30 cellular contexts compared by ENCODE assay signal in the genomic region with DNA sequence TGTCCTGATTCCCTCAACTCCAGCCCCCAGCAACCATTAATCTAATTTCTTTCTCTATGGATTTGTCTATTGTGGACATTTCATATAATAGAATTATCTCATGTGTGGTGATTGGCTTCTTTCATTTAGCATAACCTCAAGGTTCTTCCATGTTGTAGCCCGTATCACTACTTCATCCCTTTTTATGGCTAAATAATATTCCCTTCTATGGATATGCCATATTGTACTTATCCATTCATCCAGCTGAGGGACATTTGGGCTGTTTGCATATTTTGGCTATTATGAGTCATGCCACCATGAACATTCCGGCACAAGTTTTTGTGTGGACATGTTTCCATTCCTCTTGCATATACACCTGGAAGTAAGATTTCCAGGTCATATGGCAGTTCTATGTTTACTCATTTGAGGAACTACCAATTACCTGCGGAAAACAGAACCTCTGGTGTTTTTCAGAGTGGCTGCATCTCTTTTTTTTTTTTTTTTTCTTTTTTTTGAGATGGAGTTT.
"Had no signal": no experiment of that assay in that cellular context is flagged by ENCODE, and none has a peak within 500 bp of the region (broad histone marks: within the 10 kb centered on the region; RNA-seq: fewer than 3 reads in every experiment).

No MANE protein-coding gene starts in this region.

- H3K36me3 Mint-ChIP-seq: naive thymus-derived CD4-positive, alpha-beta T cell; neural progenitor cell; type B pancreatic cell had no signal

- H3K27ac Mint-ChIP-seq: naive thymus-derived CD4-positive, alpha-beta T cell; nephron; neural progenitor cell; type B pancreatic cell had no signal

- H3K27me3 Mint-ChIP-seq: type B pancreatic cell had no signal

- H3K4me2 ChIP-seq: hepatocyte, neural progenitor cell, smooth muscle cell had no signal

- H3K4me3 Mint-ChIP-seq: naive thymus-derived CD4-positive, alpha-beta T cell; nephron; neural progenitor cell; type B pancreatic cell had no signal

- DNase-seq: dorsolateral prefrontal cortex; effector CD4-positive, alpha-beta T cell; foreskin fibroblast; heart left ventricle; left cardiac atrium; left lung; mesendoderm; midbrain; naive thymus-derived CD4-positive, alpha-beta T cell; nucleus accumbens; stimulated activated CD4-positive, alpha-beta T cell treated with anti-CD3 and anti-CD28 coated beads, Interleukin-12 subunit alpha, Interleukin-12 subunit beta, amount 100 ng/mL, for 4 hours; stimulated activated CD4-positive, alpha-beta T cell treated with anti-CD3 and anti-CD28 coated beads, Interleukin-1b, Interleukin-23, amount 100 ng/mL, for 48 hours; stimulated activated CD4-positive, alpha-beta T cell treated with anti-CD3 and anti-CD28 coated beads, Interleukin-4, amount 100 ng/mL, for 1 hour; stimulated activated CD8-positive, alpha-beta memory T cell treated with anti-CD3 and anti-CD28 coated beads, Interleukin-4, amount 100 ng/mL, for 48 hours; stimulated activated naive CD4-positive, alpha-beta T cell treated with Interleukin-2 at 50 U/mL for 16 hours; stomach had no signal

- ATAC-seq: esophagus mucosa; gastroesophageal sphincter; heart left ventricle; left cardiac atrium; left lung; naive thymus-derived CD4-positive, alpha-beta T cell; sciatic nerve had no signal

- H3K27me3 ChIP-seq: dorsolateral prefrontal cortex, gastroesophageal sphincter, heart left ventricle, hepatocyte, left lung, neural progenitor cell, right atrium auricular region, stomach, thyroid gland had no signal

- H3K9me3 ChIP-seq: gastroesophageal sphincter, heart left ventricle, left lung, prostate gland, right atrium auricular region, stomach, thyroid gland had no signal

- H2AFZ ChIP-seq: hepatocyte, neural progenitor cell had no signal

- H3K4me1 ChIP-seq: prostate gland had no signal

- H3K4me3 ChIP-seq: dorsolateral prefrontal cortex, gastroesophageal sphincter, heart left ventricle, hepatocyte, left lung, neural progenitor cell, prostate gland, right atrium auricular region, smooth muscle cell, stomach, thyroid gland had no signal

- FAIRE-seq: colon, islet of Langerhans had no signal

- H3K27ac ChIP-seq: dorsolateral prefrontal cortex, epithelial cell of prostate, gastroesophageal sphincter, heart left ventricle, hepatocyte, left lung, neural progenitor cell, prostate gland, right atrium auricular region, stomach, thyroid gland had no signal

- H3K9me3 Mint-ChIP-seq: nephron, neural progenitor cell, type B pancreatic cell had no signal

- H3K36me3 ChIP-seq: gastroesophageal sphincter, heart left ventricle, left lung, neural progenitor cell, prostate gland, right atrium auricular region, stomach, thyroid gland had no signal

- H3K4me1 Mint-ChIP-seq: naive thymus-derived CD4-positive, alpha-beta T cell had no signal

- H3K79me2 ChIP-seq: hepatocyte had no signal

- H3K9ac ChIP-seq: neural progenitor cell had no signal
